In the genomic region with DNA sequence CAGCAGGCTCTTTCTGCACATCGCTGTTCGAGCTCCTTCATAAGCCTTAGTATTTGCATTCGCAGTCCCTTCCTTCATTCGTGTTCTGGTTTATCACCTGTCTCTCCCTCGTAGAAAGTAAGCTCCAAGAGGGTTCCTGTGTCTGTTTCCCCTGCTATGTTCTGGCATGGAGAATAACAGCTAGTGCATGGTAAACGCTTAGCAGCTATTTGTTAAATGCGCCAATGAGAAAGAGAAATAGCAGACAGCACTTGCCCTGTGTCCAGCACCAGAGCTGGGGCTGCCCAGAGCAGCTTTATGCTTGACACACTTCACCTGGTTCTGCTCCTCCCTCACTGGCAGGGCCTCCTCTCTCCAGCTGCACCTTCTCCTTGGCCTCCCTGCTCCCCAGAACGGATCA, we compare ENCODE assay signal across 1 cellular context.
TF ChIP-seq lines count a peak whose summit lies in the region.

No MANE protein-coding gene starts in this region.

TF ChIP-seq in GM23338, 12 proteins besides CTCF, POLR2A, EP300 and RAD21:
- TF ChIP-seq NANOG (IDR thresholded peaks at IDR 0.05; ENCODE audit: borderline replicate concordance) (no peak), POLR2AphosphoS5 (IDR thresholded peaks at IDR 0.05; ENCODE audit: low read depth) (no peak), STAT1 (IDR thresholded peaks at IDR 0.05; ENCODE audit: unreplicated experiment) (no peak), EZH2 (IDR thresholded peaks at IDR 0.05; ENCODE audit: low read depth, unreplicated experiment) (no peak)
TF ChIP-seq in GM23338: peak in this region for 0.
